ENCODE assay signal across 8 cellular contexts in the genomic region with DNA sequence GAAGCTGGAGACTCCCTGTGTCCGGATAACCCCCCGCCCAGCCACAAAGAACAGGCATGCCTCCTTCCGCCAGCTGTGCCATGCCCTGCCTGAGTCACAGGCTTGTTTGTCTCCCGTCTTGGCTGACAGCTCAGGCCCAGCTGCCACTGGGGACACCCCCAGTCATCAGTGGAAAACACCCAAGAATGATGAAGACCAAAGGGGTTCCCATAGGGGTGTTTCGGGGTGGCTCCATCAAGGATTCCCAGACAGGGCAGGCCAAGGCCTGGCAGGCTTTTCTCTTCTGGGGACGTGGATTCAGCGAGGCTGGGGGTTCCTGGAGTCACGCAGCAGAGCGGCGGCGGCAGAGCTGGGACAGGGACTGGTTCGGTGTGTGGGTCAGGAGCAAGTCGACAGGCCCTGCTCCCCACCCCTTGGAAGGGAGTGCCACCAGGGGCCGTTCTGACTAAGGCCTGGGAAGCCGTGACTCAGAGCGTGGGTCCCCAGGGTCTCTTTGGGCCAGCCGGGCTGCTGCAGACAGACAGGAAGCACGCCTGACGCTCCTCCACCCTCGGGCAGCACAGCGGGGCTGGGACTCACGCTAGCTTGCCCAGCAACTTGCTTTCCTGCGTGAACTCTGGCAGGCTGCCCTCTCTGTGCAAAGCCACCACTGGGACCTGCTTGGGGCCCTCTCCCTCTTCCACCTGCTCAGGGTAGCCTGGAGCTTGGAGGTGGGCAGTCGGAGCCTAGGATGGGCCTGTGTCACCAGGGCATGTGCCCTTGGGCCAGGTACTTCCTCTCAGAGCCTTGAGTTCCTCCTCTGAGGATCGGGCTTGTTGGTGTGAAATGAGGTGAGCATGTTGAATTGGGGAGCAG. TPM values are rescaled to one million over a fixed set of nuclear protein-coding genes. Genes with fewer than 3 reads are reported as not detected.
A peak's percentile ranks its signal among the peaks of the same experiment; 100 is the strongest.
DNase-seq lines count a peak whose midpoint lies in the region; ATAC-seq and TF ChIP-seq lines count a peak whose summit lies in the region.
"Not testable (repeated sequence)": the region's sequence is repeated elsewhere in the genome, so short reads cannot be mapped to it uniquely, and the experiment has no call there.

No MANE protein-coding gene starts in this region.

- H3K27me3 Mint-ChIP-seq in activated naive CD8-positive, alpha-beta T cell treated with anti-CD3 and anti-CD28 coated beads, Interleukin-2, amount 10 ng/mL, durations not matched to agents 7 days and 5 days; stimulated activated naive CD8-positive, alpha-beta T cell treated with anti-CD3 and anti-CD28 coated beads, Interleukin-15, amount 100 ng/mL, for 72 hours: not testable (repeated sequence)

- not testable (repeated sequence) for H3K36me3 Mint-ChIP-seq in activated naive CD8-positive, alpha-beta T cell treated with anti-CD3 and anti-CD28 coated beads, Interleukin-2, amount 10 ng/mL, durations not matched to agents 7 days and 5 days

- H3K4me3 ChIP-seq in SJCRH30, result peak overlapping the region; percentile 42

- H3K9me3 ChIP-seq in SJCRH30 (replicated peaks), result not testable (repeated sequence)

- not testable (repeated sequence) for TF ChIP-seq CTCF in GM20000 (IDR thresholded peaks at IDR 0.05; ENCODE audit: extremely low read depth, missing control alignments)

- not testable (repeated sequence) for H3K9me3 Mint-ChIP-seq in activated naive CD8-positive, alpha-beta T cell treated with anti-CD3 and anti-CD28 coated beads, Interleukin-2, amount 10 ng/mL, durations not matched to agents 7 days and 5 days; stimulated activated naive CD8-positive, alpha-beta T cell treated with anti-CD3 and anti-CD28 coated beads, Interleukin-15, amount 100 ng/mL, for 72 hours

- not testable (repeated sequence) for H3K27me3 ChIP-seq in SJCRH30

- H3K4me1 ChIP-seq in SJCRH30, result peaks cover 21% of the 10 kb centered on the region

- H3K36me3 ChIP-seq in SJCRH30, result not testable (repeated sequence)

- peak overlapping the region; percentile 58 for H3K27ac Mint-ChIP-seq in activated naive CD8-positive, alpha-beta T cell treated with anti-CD3 and anti-CD28 coated beads, Interleukin-2, amount 10 ng/mL, durations not matched to agents 7 days and 5 days
- peak overlapping the region; percentile 15 to 97 for H3K27ac Mint-ChIP-seq in stimulated activated naive CD8-positive, alpha-beta T cell treated with anti-CD3 and anti-CD28 coated beads, Interleukin-15, amount 100 ng/mL, for 72 hours

- POLR2A ChIA-PET in activated naive CD8-positive, alpha-beta T cell treated with anti-CD3 and anti-CD28 coated beads, Interleukin-2, amount 10 ng/mL, durations not matched to agents 7 days and 5 days (lab: Charles Lee), result not testable (repeated sequence)

- H3K4me1 Mint-ChIP-seq in activated naive CD8-positive, alpha-beta T cell treated with anti-CD3 and anti-CD28 coated beads, Interleukin-2, amount 10 ng/mL, durations not matched to agents 7 days and 5 days, result peaks cover 13% of the 10 kb centered on the region
- H3K4me1 Mint-ChIP-seq in stimulated activated naive CD8-positive, alpha-beta T cell treated with anti-CD3 and anti-CD28 coated beads, Interleukin-15, amount 100 ng/mL, for 72 hours, result peaks cover 51% of the 10 kb centered on the region

- H3K4me3 Mint-ChIP-seq in activated naive CD8-positive, alpha-beta T cell treated with anti-CD3 and anti-CD28 coated beads, Interleukin-2, amount 10 ng/mL, durations not matched to agents 7 days and 5 days, result not testable (repeated sequence)
- H3K4me3 Mint-ChIP-seq in stimulated activated naive CD8-positive, alpha-beta T cell treated with anti-CD3 and anti-CD28 coated beads, Interleukin-15, amount 100 ng/mL, for 72 hours, result peak overlapping the region; percentile 9 to 71

- peak; percentile 60 for ATAC-seq in HG03175 (IDR thresholded peaks at IDR 0.05; ENCODE audit: unreplicated experiment)
- not testable (repeated sequence) for ATAC-seq in activated naive CD8-positive, alpha-beta T cell treated with anti-CD3 and anti-CD28 coated beads, Interleukin-2, amount 10 ng/mL, durations not matched to agents 7 days and 5 days (ENCODE audit: low read depth)
- ATAC-seq in stimulated activated naive CD8-positive, alpha-beta T cell treated with anti-CD3 and anti-CD28 coated beads, Interleukin-15, amount 100 ng/mL, for 72 hours, result peak; percentile 78

- DNase-seq in Daoy (ENCODE audit: low read depth) (peak; percentile 94), GM20000 (ENCODE audit: low spot score) (peak; percentile 68), SJCRH30 (peak; percentile 78 to 87), globus pallidus (ENCODE audit: low spot score) (peak; percentile 85), non-pigmented ciliary epithelial cell (ENCODE audit: low read depth) (peak; percentile 24)
- DNase-seq in activated naive CD8-positive, alpha-beta T cell treated with anti-CD3 and anti-CD28 coated beads, Interleukin-2, amount 10 ng/mL, durations not matched to agents 7 days and 5 days, result peak; percentile 34
- DNase-seq in stimulated activated naive CD8-positive, alpha-beta T cell treated with anti-CD3 and anti-CD28 coated beads, Interleukin-15, amount 100 ng/mL, for 72 hours, result peak; percentile 61 to 77

- H3K27ac ChIP-seq in SJCRH30, result peak overlapping the region; percentile 93

RNA-seq across cellular contexts. Expression of a gene that starts 54.3 kb away (rescaled TPM):
- total RNA-seq in Daoy (2014; rRNA removed; shearing (Covaris generic)), result 1.1 and 1.8 TPM in 2 replicates
- total RNA-seq in SJCRH30 (2014; rRNA removed; shearing (Covaris generic)), result 2.0 and 2.4 TPM in 2 replicates
- under 1 TPM in 1 of 2 experiments, not detected in 1; 0.14 TPM for total RNA-seq in activated naive CD8-positive, alpha-beta T cell treated with anti-CD3 and anti-CD28 coated beads, Interleukin-2, amount 10 ng/mL, durations not matched to agents 7 days and 5 days

Comparison
In these comparisons a context has a peak if more than half of its experiments do, and no peak if none do; other contexts are left out.
1. DNase-seq: peak in every context shown above with its lines; median percentile 94 in Daoy; 85 in globus pallidus; 82 in SJCRH30; 69 in stimulated activated naive CD8-positive, alpha-beta T cell treated with anti-CD3 and anti-CD28 coated beads, Interleukin-15, amount 100 ng/mL, for 72 hours; 68 in GM20000; 34 in activated naive CD8-positive, alpha-beta T cell treated with anti-CD3 and anti-CD28 coated beads, Interleukin-2, amount 10 ng/mL, durations not matched to agents 7 days and 5 days; 24 in non-pigmented ciliary epithelial cell.